Comparison of ENCODE assay signal across 10 cellular contexts in the genomic region with DNA sequence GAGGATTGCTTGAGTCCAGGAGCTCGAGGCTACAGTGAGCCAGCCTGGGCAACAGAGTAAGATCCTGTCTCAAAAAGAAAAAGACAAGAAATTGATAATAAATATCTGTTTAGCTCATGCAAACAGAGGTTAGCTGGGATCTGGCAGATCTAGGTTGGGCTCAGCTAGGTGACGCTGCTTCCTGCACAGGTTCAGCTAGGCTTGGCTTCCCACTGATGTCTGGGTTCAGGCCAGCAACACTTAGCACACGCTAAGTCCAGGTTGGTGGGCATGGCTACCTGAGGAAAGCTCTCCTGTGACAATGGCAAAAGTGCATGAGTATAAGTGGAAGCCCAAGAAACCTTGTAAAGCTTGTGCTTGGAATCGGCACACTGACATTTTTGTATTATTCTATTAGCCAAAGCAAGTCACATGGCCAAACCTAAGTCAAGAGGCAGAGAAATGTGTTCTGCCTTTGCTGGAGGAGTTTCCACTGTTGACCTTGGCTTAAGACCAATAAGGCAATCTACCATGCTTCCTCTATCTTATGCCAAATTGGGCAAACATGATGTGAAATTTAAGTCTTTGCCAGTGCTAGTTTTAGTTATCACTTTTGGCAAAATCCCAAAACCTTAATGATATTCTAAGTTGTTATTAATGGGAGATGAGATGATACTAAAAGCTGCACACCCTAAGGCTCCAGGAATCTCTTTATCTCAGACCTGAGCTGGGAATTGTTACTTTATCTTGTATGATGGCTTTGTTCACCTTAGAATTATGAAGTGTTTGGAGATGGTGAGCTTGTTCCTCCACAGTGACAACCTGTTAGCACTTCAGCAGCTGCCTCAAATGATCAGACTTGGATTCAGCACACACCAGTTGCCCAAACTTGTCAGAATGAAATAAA. TPM values are rescaled to one million over a fixed set of nuclear protein-coding genes. Genes with fewer than 3 reads are reported as not detected.
DNase-seq lines count a peak whose midpoint lies in the region; ATAC-seq and TF ChIP-seq lines count a peak whose summit lies in the region.
"Had no signal": no experiment of that assay in that cellular context is flagged by ENCODE, and none has a peak within 500 bp of the region (broad histone marks: within the 10 kb centered on the region; RNA-seq: fewer than 3 reads in every experiment).

No MANE protein-coding gene starts in this region.

- TF ChIP-seq EP300 in upper lobe of left lung (IDR thresholded peaks at IDR 0.05) = no peak

- TF ChIP-seq CTCF in RWPE2 (IDR thresholded peaks at IDR 0.05; ENCODE audit: poor library complexity, severe bottlenecking) (no peak), upper lobe of left lung (IDR thresholded peaks at IDR 0.05) (no peak)

- no peaks in the 10 kb centered on the region for H3K9me3 ChIP-seq in RWPE2 (ENCODE audit: severe bottlenecking)
- no peaks in the 10 kb centered on the region for H3K9me3 ChIP-seq in upper lobe of left lung
- no peaks in the 10 kb centered on the region for H3K9me3 ChIP-seq in CD4-positive, alpha-beta memory T cell (ENCODE audit: control insufficient read depth in 1 of 2, low read length in 2 of 2)

- no peak overlapping the region for H3K4me3 Mint-ChIP-seq in CD4-positive, alpha-beta memory T cell
- H3K4me3 Mint-ChIP-seq: memory B cell had no signal

- intact Hi-C loops in left cardiac atrium (cut with DNase I) = no loop called here
- intact Hi-C loops in CD4-positive, alpha-beta memory T cell (cut with micrococcal nuclease) = no loop called here

- no peak overlapping the region for H3K4me3 ChIP-seq in RWPE2 (ENCODE audit: severe bottlenecking)
- H3K4me3 ChIP-seq in upper lobe of left lung = no peak overlapping the region
- no peak overlapping the region for H3K4me3 ChIP-seq in CD4-positive, alpha-beta memory T cell (ENCODE audit: low read length in 2 of 2)
- H3K4me3 ChIP-seq: coronary artery had no signal

- peaks cover 16% of the 10 kb centered on the region for H3K4me1 ChIP-seq in RWPE2 (ENCODE audit: insufficient read depth, poor library complexity, severe bottlenecking)
- H3K4me1 ChIP-seq in upper lobe of left lung = peaks cover 14 to 15% (median 15%) of the 10 kb centered on the region in 4 donors
- no peaks in the 10 kb centered on the region for H3K4me1 ChIP-seq in CD4-positive, alpha-beta memory T cell (ENCODE audit: insufficient read depth, low read length)

- no peak for TF ChIP-seq POLR2A in upper lobe of left lung (IDR thresholded peaks at IDR 0.05)

- H3K9me3 Mint-ChIP-seq in CD4-positive, alpha-beta memory T cell = no peaks in the 10 kb centered on the region
- H3K9me3 Mint-ChIP-seq: memory B cell had no signal

- CTCF ChIA-PET in CD4-positive, alpha-beta memory T cell (lab: Charles Lee; ENCODE audit: partially characterized antibody) = no interaction called here

- ATAC-seq in RWPE2 (ENCODE audit: low read depth) = peak; percentile 20; the same call in 1 of the 3 replicates
- ATAC-seq in left cardiac atrium = peak; percentile 86
- peak; percentile 35 to 52 for ATAC-seq in upper lobe of left lung (ENCODE audit: low FRiP score in 2 of 2)
- no peak for ATAC-seq in GM21360 (IDR thresholded peaks at IDR 0.05; ENCODE audit: unreplicated experiment)

- WGBS in upper lobe of left lung, 2 donors = 62 to 72% methylated on average over 4 of the region's 4 CpGs

- DNase-seq in NCI-H1105 (lab: John Stamatoyannopoulos, UW) (peak; percentile 95), RWPE2 (ENCODE audit: low spot score) (no peak), left cardiac atrium (no peak), upper lobe of left lung (peak in 1 of 2 donors; percentile 51)
- no peak for DNase-seq in activated CD8-positive, alpha-beta memory T cell treated with anti-CD3 and anti-CD28 coated beads, Interleukin-2, amount 50 U/mL, for 4 hours
- DNase-seq in CD4-positive, alpha-beta memory T cell = no peak
- DNase-seq: stimulated activated CD4-positive, alpha-beta T cell treated with anti-CD3 and anti-CD28 coated beads, Interleukin-4, amount 100 ng/mL, for 4 hours had no signal

- H3K27ac ChIP-seq in RWPE2 (ENCODE audit: poor library complexity, severe bottlenecking) (peak overlapping the region; percentile 33), upper lobe of left lung (peak overlapping the region in 3 of 4 donors; percentile 2 to 39 (median 3))
- H3K27ac ChIP-seq in CD4-positive, alpha-beta memory T cell (ENCODE audit: low read depth, low read length) = no peak overlapping the region

- no peaks in the 10 kb centered on the region for H3K36me3 ChIP-seq in RWPE2 (ENCODE audit: low read depth)
- peaks cover 0 to 12% (median 0%) of the 10 kb centered on the region in 4 donors for H3K36me3 ChIP-seq in upper lobe of left lung
- no peaks in the 10 kb centered on the region for H3K36me3 ChIP-seq in CD4-positive, alpha-beta memory T cell (ENCODE audit: insufficient read depth, low read length)

- H3K27me3 Mint-ChIP-seq in CD4-positive, alpha-beta memory T cell = peaks cover 4 to 5% of the 10 kb centered on the region in 2 donors
- H3K27me3 Mint-ChIP-seq: memory B cell had no signal

- no peaks in the 10 kb centered on the region for H3K4me1 Mint-ChIP-seq in CD4-positive, alpha-beta memory T cell

- POLR2A ChIA-PET in CD4-positive, alpha-beta memory T cell (lab: Charles Lee; ENCODE audit: partially characterized antibody) = no interaction called here

- no peak overlapping the region for H3K27ac Mint-ChIP-seq in CD4-positive, alpha-beta memory T cell
- H3K27ac Mint-ChIP-seq: memory B cell had no signal

- H3K27me3 ChIP-seq in RWPE2 (ENCODE audit: insufficient read depth, poor library complexity, severe bottlenecking) (no peaks in the 10 kb centered on the region), upper lobe of left lung (no peaks in the 10 kb centered on the region)
- no peaks in the 10 kb centered on the region for H3K27me3 ChIP-seq in CD4-positive, alpha-beta memory T cell (ENCODE audit: insufficient read depth, low read length)

- no peaks in the 10 kb centered on the region for H3K36me3 Mint-ChIP-seq in CD4-positive, alpha-beta memory T cell
- H3K36me3 Mint-ChIP-seq: memory B cell had no signal

RNA-seq across cellular contexts. Expression of a gene that starts 49.0 kb away (rescaled TPM):
- total RNA-seq in left cardiac atrium = 10 to 100 TPM; 43.9 to 50.1 TPM
- 100 to 1,000 TPM in 5 of 6 donors, 10 to 100 TPM in 1; 89.5 to 149 (median 109) TPM for total RNA-seq in upper lobe of left lung
- under 1 TPM; 0.72 to 0.73 TPM for total RNA-seq in CD4-positive, alpha-beta memory T cell
- not detected for polyA plus RNA-seq in CD4-positive, alpha-beta memory T cell

Comparison
In these comparisons a context has a peak if more than half of its experiments do, and no peak if none do; other contexts are left out.
1. RNA of a gene that starts 49.0 kb away (total RNA-seq): 89.5 to 149 TPM in upper lobe of left lung and 43.9 to 50.1 TPM in left cardiac atrium; 0.72 to 0.73 TPM in CD4-positive, alpha-beta memory T cell; every median in the first group is over 10 times any median in the second.